1 cellular context compared by ENCODE assay signal in genomic region chr2:43276962-43277383, GRCh38.
TF ChIP-seq lines count a peak whose summit lies in the region.

No MANE protein-coding gene starts in this region.

TF ChIP-seq in GM12878, 131 proteins besides CTCF, POLR2A, EP300 and RAD21:
- TF ChIP-seq IRF4 (IDR thresholded peaks at IDR 0.05; ENCODE audit: low read depth, low read length) (no peak), CREB1 (IDR thresholded peaks at IDR 0.05; ENCODE audit: low read depth) (no peak), POLR2AphosphoS5 (IDR thresholded peaks at IDR 0.05; ENCODE audit: low read length) (no peak), TAF1 (IDR thresholded peaks at IDR 0.05; ENCODE audit: borderline replicate concordance, low read depth, low read length) (no peak), FOXK2 (IDR thresholded peaks at IDR 0.05) (no peak), NFXL1 (IDR thresholded peaks at IDR 0.05; ENCODE audit: borderline replicate concordance) (no peak), NRF1 (conservative IDR thresholded peaks at IDR 0.05; ENCODE audit: low read depth, low read length) (no peak), FOXM1 (IDR thresholded peaks at IDR 0.05; ENCODE audit: low read depth, low read length) (no peak), MYB (IDR thresholded peaks at IDR 0.05; ENCODE audit: borderline replicate concordance, low read depth, low read length) (no peak)
